Comparison of ENCODE assay signal across 1 cellular context in genomic region chr1:156160744-156161181, GRCh38.
A peak's percentile ranks its signal among the peaks of the same experiment; 100 is the strongest.
TF ChIP-seq lines count a peak whose summit lies in the region.

No MANE protein-coding gene starts in this region.

TF ChIP-seq in H1, 55 proteins besides CTCF, POLR2A, EP300 and RAD21:
- TF ChIP-seq KDM5A (IDR thresholded peaks at IDR 0.05; ENCODE audit: low read length) (no peak), SP4 (IDR thresholded peaks at IDR 0.05; ENCODE audit: low read length) (no peak), CHD1 (IDR thresholded peaks at IDR 0.05; ENCODE audit: low read depth, low read length) (no peak), ATF3 (IDR thresholded peaks at IDR 0.05; ENCODE audit: insufficient read depth, low read depth, low read length) (no peak), JUN (IDR thresholded peaks at IDR 0.05; ENCODE audit: low read depth, low read length) (no peak), NRF1 (IDR thresholded peaks at IDR 0.05; ENCODE audit: low read depth, low read length) (no peak), SIN3A (conservative IDR thresholded peaks at IDR 0.05 in 1 of 2, IDR thresholded peaks at IDR 0.05 in 1 of 2; ENCODE audit: low read depth in 1 of 2, low read length in 2 of 2) (no peak), CREB1 (IDR thresholded peaks at IDR 0.05) (peak; percentile 44; the same call in 1 of the 2 replicates), KDM4A (IDR thresholded peaks at IDR 0.05; ENCODE audit: low read depth, low read length, severe bottlenecking) (no peak), KDM1A (IDR thresholded peaks at IDR 0.05; ENCODE audit: borderline replicate concordance, low read length) (no peak), MAX (IDR thresholded peaks at IDR 0.05) (peak; percentile 41; the same call in 1 of the 2 replicates), TCF12 (IDR thresholded peaks at IDR 0.05; ENCODE audit: low read depth, low read length) (no peak), USF2 (IDR thresholded peaks at IDR 0.05; ENCODE audit: low read length) (no peak), GTF2F1 (IDR thresholded peaks at IDR 0.05; ENCODE audit: borderline replicate concordance, low read depth, low read length) (no peak)
